In the genomic region with DNA sequence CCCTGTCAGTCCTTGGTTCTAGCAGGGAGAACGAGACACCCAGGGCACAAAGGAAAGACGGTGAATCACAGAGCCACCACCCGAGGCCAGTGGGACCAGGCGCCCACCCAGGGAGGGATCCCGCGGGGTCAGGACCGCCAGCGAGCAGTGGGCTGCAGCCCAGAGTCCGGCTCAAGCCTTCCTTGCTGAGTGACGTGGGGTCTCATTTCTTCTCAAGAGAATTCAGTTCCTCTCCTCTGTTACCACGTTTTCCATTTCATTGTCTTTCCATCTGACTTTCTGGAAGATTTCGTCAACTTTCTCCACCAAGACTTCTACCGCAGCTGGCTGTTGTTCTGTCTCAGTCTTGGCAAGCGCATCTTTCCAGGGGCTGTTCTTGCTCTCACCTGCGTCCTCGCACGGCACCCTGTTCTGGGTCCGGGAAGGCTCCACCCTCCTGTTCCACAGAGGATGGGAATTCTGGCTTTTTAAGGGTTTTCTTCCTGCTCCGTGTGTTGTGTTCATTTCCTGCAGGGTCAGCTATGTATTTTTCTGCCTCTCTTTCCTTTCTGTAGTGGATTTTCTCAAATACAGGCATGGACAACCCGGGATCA, we compare ENCODE assay signal across 20 cellular contexts.
"Had no signal": no experiment of that assay in that cellular context is flagged by ENCODE, and none has a peak within 500 bp of the region (broad histone marks: within the 10 kb centered on the region; RNA-seq: fewer than 3 reads in every experiment).

No MANE protein-coding gene starts in this region.

- H3K36me3 ChIP-seq: heart left ventricle, left ventricle myocardium inferior, transverse colon had no signal

- H3K36me3 Mint-ChIP-seq: stimulated activated naive B cell treated with anti-CD40 and anti-IgM and Interleukin-4, amounts not matched to agents 10 μg/mL and 1 μg/mL and 100 μg/mL, for 72 hours had no signal

- ATAC-seq: activated CD4-positive, alpha-beta T cell treated with anti-CD3 and anti-CD28 coated beads for 36 hours; activated CD8-positive, alpha-beta T cell treated with anti-CD3 and anti-CD28 coated beads, Interleukin-2, amount 10 ng/mL, durations not matched to agents 7 days and 5 days; body of pancreas; effector memory CD8-positive, alpha-beta T cell; heart left ventricle; naive thymus-derived CD8-positive, alpha-beta T cell had no signal

- H3K27ac ChIP-seq: body of pancreas, epithelial cell of prostate, heart left ventricle, left ventricle myocardium inferior, transverse colon had no signal

- H3K4me3 ChIP-seq: body of pancreas, heart left ventricle, left ventricle myocardium inferior, transverse colon had no signal

- DNase-seq: activated CD4-positive, alpha-beta T cell treated with anti-CD3 and anti-CD28 coated beads for 36 hours; activated CD8-positive, alpha-beta T cell treated with anti-CD3 and anti-CD28 coated beads, Interleukin-2, amount 10 ng/mL, durations not matched to agents 7 days and 5 days; activated effector memory CD4-positive, alpha-beta T cell treated with Interleukin-2 at 50 U/mL for 16 hours; amniotic stem cell; body of pancreas; central memory CD4-positive, alpha-beta T cell; effector memory CD8-positive, alpha-beta T cell; heart left ventricle; left ventricle myocardium inferior; stimulated activated CD4-positive, alpha-beta T cell treated with anti-CD3 and anti-CD28 coated beads, Interleukin-15, amount 100 ng/mL, for 24 hours; stimulated activated CD4-positive, alpha-beta T cell treated with anti-CD3 and anti-CD28 coated beads, Interleukin-4, amount 100 ng/mL, for 1 hour; stimulated activated naive B cell treated with anti-CD40 and anti-IgM and Interleukin-4, amounts not matched to agents 10 μg/mL and 1 μg/mL and 100 μg/mL, for 72 hours; substantia nigra; transverse colon had no signal

- H3K4me1 Mint-ChIP-seq: activated CD4-positive, alpha-beta T cell treated with anti-CD3 and anti-CD28 coated beads for 36 hours; naive thymus-derived CD8-positive, alpha-beta T cell; stimulated activated naive B cell treated with anti-CD40 and anti-IgM and Interleukin-4, amounts not matched to agents 10 μg/mL and 1 μg/mL and 100 μg/mL, for 72 hours had no signal

- FAIRE-seq: frontal cortex had no signal

- H3K4me3 Mint-ChIP-seq: activated CD4-positive, alpha-beta T cell treated with anti-CD3 and anti-CD28 coated beads for 36 hours; activated CD8-positive, alpha-beta T cell treated with anti-CD3 and anti-CD28 coated beads, Interleukin-2, amount 10 ng/mL, durations not matched to agents 7 days and 5 days; activated naive CD8-positive, alpha-beta T cell; effector memory CD8-positive, alpha-beta T cell; memory B cell; naive thymus-derived CD8-positive, alpha-beta T cell; stimulated activated naive B cell treated with anti-CD40 and anti-IgM and Interleukin-4, amounts not matched to agents 10 μg/mL and 1 μg/mL and 100 μg/mL, for 72 hours; T-helper 1 cell treated with Interleukin-12 subunit alpha and Interleukin-12 subunit beta and Interleukin-4 antibody, amounts not matched to agents 30 μg/mL and 1 μg/mL, for 36 hours had no signal

- H3K27ac Mint-ChIP-seq: activated CD4-positive, alpha-beta T cell treated with anti-CD3 and anti-CD28 coated beads for 36 hours; activated CD8-positive, alpha-beta T cell treated with anti-CD3 and anti-CD28 coated beads, Interleukin-2, amount 10 ng/mL, durations not matched to agents 7 days and 5 days; activated naive CD8-positive, alpha-beta T cell; effector memory CD8-positive, alpha-beta T cell; memory B cell; naive thymus-derived CD8-positive, alpha-beta T cell; stimulated activated naive B cell treated with anti-CD40 and anti-IgM and Interleukin-4, amounts not matched to agents 10 μg/mL and 1 μg/mL and 100 μg/mL, for 72 hours; T-helper 1 cell treated with Interleukin-12 subunit alpha and Interleukin-12 subunit beta and Interleukin-4 antibody, amounts not matched to agents 30 μg/mL and 1 μg/mL, for 36 hours had no signal

- H3K27me3 ChIP-seq: body of pancreas had no signal

- H3K4me1 ChIP-seq: body of pancreas, heart left ventricle, left ventricle myocardium inferior, transverse colon had no signal
